ENCODE assay signal across 26 cellular contexts in the genomic region with DNA sequence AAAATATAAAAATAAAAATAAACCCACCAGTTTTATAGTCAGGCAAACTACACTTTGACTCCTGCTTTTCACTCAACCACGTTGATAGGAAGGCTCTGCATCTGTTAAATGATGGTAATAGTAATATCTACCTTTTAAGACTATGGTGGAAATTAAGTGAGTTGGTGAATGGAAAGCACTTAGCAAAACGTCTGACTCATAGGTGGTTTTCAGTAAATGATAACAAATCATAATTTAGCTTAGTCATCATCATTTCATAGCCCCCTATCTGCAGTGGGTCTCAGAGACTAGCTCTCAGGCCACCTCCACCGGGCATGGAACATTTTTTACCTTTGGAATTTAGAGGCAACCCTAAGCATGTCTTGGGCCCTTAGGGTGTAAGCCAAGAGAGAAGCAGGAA.
A peak's percentile ranks its signal among the peaks of the same experiment; 100 is the strongest.
DNase-seq lines count a peak whose midpoint lies in the region; ATAC-seq, FAIRE-seq and TF ChIP-seq lines count a peak whose summit lies in the region.
"Had no signal": no experiment of that assay in that cellular context is flagged by ENCODE, and none has a peak within 500 bp of the region (broad histone marks: within the 10 kb centered on the region; RNA-seq: fewer than 3 reads in every experiment).

No MANE protein-coding gene starts in this region.

- no peaks in the 10 kb centered on the region for H3K9me1 ChIP-seq in endothelial cell of umbilical vein (replicated peaks; ENCODE audit: control insufficient read depth, extremely low read depth, insufficient read depth, low read length)

- H3K4me1 ChIP-seq in SK-N-SH (ENCODE audit: control insufficient read depth in 1 of 2, insufficient read depth in 2 of 2, low read depth in 1 of 2, low read length in 1 of 2) = no peaks in the 10 kb centered on the region
- H3K4me1 ChIP-seq in endothelial cell of umbilical vein (ENCODE audit: control insufficient read depth, extremely low read depth, insufficient read depth, low read length) = peaks cover 17% of the 10 kb centered on the region
- H3K4me1 ChIP-seq: body of pancreas, neural progenitor cell had no signal

- no peak for TF ChIP-seq POLR2A in endothelial cell of umbilical vein (IDR thresholded peaks at IDR 0.05; ENCODE audit: low read depth, low read length)

- H3K9me3 ChIP-seq in SK-N-SH = no peaks in the 10 kb centered on the region
- no peaks in the 10 kb centered on the region for H3K9me3 ChIP-seq in endothelial cell of umbilical vein (replicated peaks; ENCODE audit: control insufficient read depth, insufficient read depth, low read length)
- H3K9me3 ChIP-seq: body of pancreas, mucosa of descending colon had no signal

- no peak for TF ChIP-seq RAD21 in SK-N-SH (IDR thresholded peaks at IDR 0.05; ENCODE audit: low read length)

- ATAC-seq in stimulated activated naive CD8-positive, alpha-beta T cell treated with anti-CD3 and anti-CD28 coated beads, Interleukin-15, Interleukin-2, amounts not matched to agents 100 U/mL and 50 U/mL, for 24 hours = peak; percentile 49
- ATAC-seq in stimulated activated naive CD8-positive, alpha-beta T cell treated with anti-CD3 and anti-CD28 coated beads, Interleukin-15, amount 100 ng/mL, for 72 hours = no peak
- ATAC-seq in stimulated activated effector memory CD8-positive, alpha-beta T cell treated with anti-CD3 and anti-CD28 coated beads, Interleukin-12 subunit alpha, Interleukin-12 subunit beta, amount 100 ng/mL, for 72 hours = peak; percentile 63
- ATAC-seq: body of pancreas, left ventricle myocardium superior, mucosa of descending colon had no signal

- BruUV-seq in endothelial cell of umbilical vein (replicated peaks; lab: Mats Ljungman, UMichigan) = TSS peak; percentile 48

- no peak for TF ChIP-seq CTCF in SK-N-SH (IDR thresholded peaks at IDR 0.05)
- TF ChIP-seq CTCF in endothelial cell of umbilical vein (IDR thresholded peaks at IDR 0.05; ENCODE audit: extremely low read depth in 1 of 2, insufficient read depth in 1 of 2, low read depth in 1 of 2, low read length in 2 of 2) = no peak

- DNase-seq in stimulated activated naive CD8-positive, alpha-beta T cell treated with anti-CD3 and anti-CD28 coated beads, Interleukin-15, Interleukin-2, amounts not matched to agents 100 U/mL and 50 U/mL, for 24 hours = no peak
- no peak for DNase-seq in stimulated activated naive CD8-positive, alpha-beta T cell treated with anti-CD3 and anti-CD28 coated beads, Interleukin-15, amount 100 ng/mL, for 72 hours
- no peak for DNase-seq in SK-N-SH
- DNase-seq in endothelial cell of umbilical vein (ENCODE audit: low read depth, low spot score) = peak; percentile 42
- no peak for DNase-seq in stimulated activated effector memory CD8-positive, alpha-beta T cell treated with anti-CD3 and anti-CD28 coated beads, Interleukin-12 subunit alpha, Interleukin-12 subunit beta, amount 100 ng/mL, for 72 hours (ENCODE audit: low spot score in 2 of 2)
- DNase-seq in SKM-1 treated with dmso at 0.1 percent for 144 hours (lab: John Stamatoyannopoulos, UW; ENCODE audit: unreplicated experiment) = no peak
- DNase-seq in LoVo (ENCODE audit: low spot score) = no peak
- no peak for DNase-seq in inferior parietal cortex (ENCODE audit: extremely low spot score)
- DNase-seq: activated CD4-positive, alpha-beta T cell treated with anti-CD3 and anti-CD28 coated beads for 4 hours; activated CD8-positive, alpha-beta memory T cell treated with anti-CD3 and anti-CD28 coated beads, Interleukin-2, amount 50 U/mL, for 4 hours; activated naive CD4-positive, alpha-beta T cell treated with anti-CD3 and anti-CD28 coated beads, Interleukin-2, amount 10 ng/mL, durations not matched to agents 7 days and 5 days; body of pancreas; CD4-positive, alpha-beta memory T cell; GOT3; left ventricle myocardium superior; mucosa of descending colon; NCI-H526 treated with DMSO at 0.1 percent for 48 hours; RPMI8226; T-helper 9 cell; trophoblast cell had no signal

- peaks cover 9% of the 10 kb centered on the region for H3K4me1 Mint-ChIP-seq in stimulated activated naive CD8-positive, alpha-beta T cell treated with anti-CD3 and anti-CD28 coated beads, Interleukin-15, amount 100 ng/mL, for 72 hours
- H3K4me1 Mint-ChIP-seq in stimulated activated effector memory CD8-positive, alpha-beta T cell treated with anti-CD3 and anti-CD28 coated beads, Interleukin-12 subunit alpha, Interleukin-12 subunit beta, amount 100 ng/mL, for 72 hours = no peaks in the 10 kb centered on the region
- H3K4me1 Mint-ChIP-seq: activated naive CD4-positive, alpha-beta T cell treated with anti-CD3 and anti-CD28 coated beads, Interleukin-2, amount 10 ng/mL, durations not matched to agents 7 days and 5 days; CD4-positive, alpha-beta memory T cell had no signal

- no peak overlapping the region for H3K4me3 Mint-ChIP-seq in stimulated activated naive CD8-positive, alpha-beta T cell treated with anti-CD3 and anti-CD28 coated beads, Interleukin-15, amount 100 ng/mL, for 72 hours
- H3K4me3 Mint-ChIP-seq in stimulated activated effector memory CD8-positive, alpha-beta T cell treated with anti-CD3 and anti-CD28 coated beads, Interleukin-12 subunit alpha, Interleukin-12 subunit beta, amount 100 ng/mL, for 72 hours = no peak overlapping the region
- H3K4me3 Mint-ChIP-seq: activated naive CD4-positive, alpha-beta T cell treated with anti-CD3 and anti-CD28 coated beads, Interleukin-2, amount 10 ng/mL, durations not matched to agents 7 days and 5 days; CD4-positive, alpha-beta memory T cell; neural progenitor cell; stimulated activated naive CD8-positive, alpha-beta T cell treated with anti-CD3 and anti-CD28 coated beads, Interleukin-15, Interleukin-2, amounts not matched to agents 100 ng/mL and 50 ng/mL, for 24 hours had no signal

- H2AFZ ChIP-seq in SK-N-SH (ENCODE audit: low read depth) (no peak overlapping the region), endothelial cell of umbilical vein (ENCODE audit: low read depth, low read length) (no peak overlapping the region)
- H2AFZ ChIP-seq: neural progenitor cell had no signal

- peaks cover 15% of the 10 kb centered on the region for H3K27me3 Mint-ChIP-seq in stimulated activated naive CD8-positive, alpha-beta T cell treated with anti-CD3 and anti-CD28 coated beads, Interleukin-15, amount 100 ng/mL, for 72 hours
- H3K27me3 Mint-ChIP-seq: activated naive CD4-positive, alpha-beta T cell treated with anti-CD3 and anti-CD28 coated beads, Interleukin-2, amount 10 ng/mL, durations not matched to agents 7 days and 5 days; stimulated activated naive CD8-positive, alpha-beta T cell treated with anti-CD3 and anti-CD28 coated beads, Interleukin-15, Interleukin-2, amounts not matched to agents 100 ng/mL and 50 ng/mL, for 24 hours had no signal

- H3K79me2 ChIP-seq in SK-N-SH (ENCODE audit: insufficient read depth) (no peaks in the 10 kb centered on the region), endothelial cell of umbilical vein (ENCODE audit: control insufficient read depth, insufficient read depth, low read length) (no peaks in the 10 kb centered on the region)

- H3K9me2 ChIP-seq in SK-N-SH = no peaks in the 10 kb centered on the region

- no peaks in the 10 kb centered on the region for H3F3A ChIP-seq in SK-N-SH (replicated peaks; ENCODE audit: insufficient read depth)

- no peak for FAIRE-seq in endothelial cell of umbilical vein (lab: Jason Lieb, UNC)
- FAIRE-seq: colon had no signal

- H3K27ac Mint-ChIP-seq in stimulated activated naive CD8-positive, alpha-beta T cell treated with anti-CD3 and anti-CD28 coated beads, Interleukin-15, amount 100 ng/mL, for 72 hours = no peak overlapping the region
- H3K27ac Mint-ChIP-seq in stimulated activated effector memory CD8-positive, alpha-beta T cell treated with anti-CD3 and anti-CD28 coated beads, Interleukin-12 subunit alpha, Interleukin-12 subunit beta, amount 100 ng/mL, for 72 hours = peak overlapping the region; percentile 38
- H3K27ac Mint-ChIP-seq: activated naive CD4-positive, alpha-beta T cell treated with anti-CD3 and anti-CD28 coated beads, Interleukin-2, amount 10 ng/mL, durations not matched to agents 7 days and 5 days; CD4-positive, alpha-beta memory T cell; neural progenitor cell; progenitor cell of endocrine pancreas had no signal

- POLR2A ChIA-PET in SK-N-SH (lab: Yijun Ruan, JAX) (no interaction called here), endothelial cell of umbilical vein (lab: Charles Lee) (interaction anchor here (0.6 kb wide), 1 partner anchor 1203 kb away, joined by 4 read pairs; no protein-coding TSS in a partner anchor)

- H3K27ac ChIP-seq in SK-N-SH (ENCODE audit: low read depth in 2 of 2, low read length in 1 of 2) (no peak overlapping the region), endothelial cell of umbilical vein (ENCODE audit: insufficient read depth, low read depth, low read length) (peak overlapping the region; percentile 67)
- H3K27ac ChIP-seq: body of pancreas, neural progenitor cell, SK-N-MC, skin epidermis had no signal

- CTCF ChIA-PET in SK-N-SH (lab: Yijun Ruan, JAX) = interaction anchor here (0.6 to 2.7 kb wide), 4 partner anchors 11 to 521 kb away, joined by 3 to 15 read pairs (median 6); no protein-coding TSS in a partner anchor
- CTCF ChIA-PET in endothelial cell of umbilical vein (lab: Charles Lee) = interaction anchor here (1.1 to 2.3 kb wide), 3 partner anchors 10 to 493 kb away, joined by 4 to 13 read pairs (median 4); no protein-coding TSS in a partner anchor

- H3K9me3 Mint-ChIP-seq in stimulated activated naive CD8-positive, alpha-beta T cell treated with anti-CD3 and anti-CD28 coated beads, Interleukin-15, amount 100 ng/mL, for 72 hours = no peaks in the 10 kb centered on the region
- H3K9me3 Mint-ChIP-seq in stimulated activated effector memory CD8-positive, alpha-beta T cell treated with anti-CD3 and anti-CD28 coated beads, Interleukin-12 subunit alpha, Interleukin-12 subunit beta, amount 100 ng/mL, for 72 hours = no peaks in the 10 kb centered on the region
- H3K9me3 Mint-ChIP-seq: activated naive CD4-positive, alpha-beta T cell treated with anti-CD3 and anti-CD28 coated beads, Interleukin-2, amount 10 ng/mL, durations not matched to agents 7 days and 5 days; CD4-positive, alpha-beta memory T cell; neural progenitor cell; stimulated activated naive CD8-positive, alpha-beta T cell treated with anti-CD3 and anti-CD28 coated beads, Interleukin-15, Interleukin-2, amounts not matched to agents 100 ng/mL and 50 ng/mL, for 24 hours had no signal

- H3K4me2 ChIP-seq in SK-N-SH (no peak overlapping the region), endothelial cell of umbilical vein (ENCODE audit: insufficient read depth, low read length) (peak overlapping the region; percentile 67)
- H3K4me2 ChIP-seq: neural progenitor cell had no signal

- dilution Hi-C loops in endothelial cell of umbilical vein (cut with MboI; ENCODE audit: extremely low pct_ligation_motif_present, low sequenced_read_pairs) = no loop called here

- H3K36me3 ChIP-seq in SK-N-SH (replicated peaks in 1 of 2; ENCODE audit: control insufficient read depth in 1 of 2, insufficient read depth in 2 of 2, low read length in 1 of 2) = no peaks in the 10 kb centered on the region
- no peaks in the 10 kb centered on the region for H3K36me3 ChIP-seq in endothelial cell of umbilical vein (ENCODE audit: control insufficient read depth in 2 of 2, extremely low read depth in 1 of 2, insufficient read depth in 2 of 2, low read length in 2 of 2)
- H3K36me3 ChIP-seq: neural progenitor cell had no signal

- H3K4me3 ChIP-seq in SK-N-SH (ENCODE audit: low read depth in 2 of 2, low read length in 1 of 2) (no peak overlapping the region), endothelial cell of umbilical vein (replicated peaks in 1 of 3; ENCODE audit: insufficient read depth in 1 of 3, low read depth in 1 of 3, low read length in 3 of 3) (no peak overlapping the region)
- H3K4me3 ChIP-seq: body of pancreas, mucosa of descending colon, neural progenitor cell, SK-N-MC, skin epidermis had no signal

- 24% methylated on average over 3 of the region's 3 CpGs for WGBS in SK-N-SH (ENCODE audit: low lambda C conversion rate)

- intact Hi-C loops in endothelial cell of umbilical vein (cut with micrococcal nuclease) = loop anchor here (2.0 to 10.0 kb wide), 3 partner anchors 235 to 802 kb away; a partner anchor contains a TSS

- H3K27me3 ChIP-seq in SK-N-SH (ENCODE audit: insufficient read depth) (no peaks in the 10 kb centered on the region), endothelial cell of umbilical vein (ENCODE audit: control insufficient read depth in 2 of 2, insufficient read depth in 2 of 2, low read length in 2 of 2) (no peaks in the 10 kb centered on the region)
- H3K27me3 ChIP-seq: body of pancreas, neural progenitor cell had no signal

- no peak for TF ChIP-seq EP300 in SK-N-SH (IDR thresholded peaks at IDR 0.05; ENCODE audit: borderline replicate concordance in 1 of 2, low read depth in 1 of 2, low read length in 1 of 2)

- H4K20me1 ChIP-seq in SK-N-SH (ENCODE audit: insufficient read depth) (no peaks in the 10 kb centered on the region), endothelial cell of umbilical vein (replicated peaks; ENCODE audit: control insufficient read depth, extremely low read depth, insufficient read depth, low read length) (no peaks in the 10 kb centered on the region)

- H3K36me3 Mint-ChIP-seq in stimulated activated effector memory CD8-positive, alpha-beta T cell treated with anti-CD3 and anti-CD28 coated beads, Interleukin-12 subunit alpha, Interleukin-12 subunit beta, amount 100 ng/mL, for 72 hours = no peaks in the 10 kb centered on the region
- H3K36me3 Mint-ChIP-seq: activated naive CD4-positive, alpha-beta T cell treated with anti-CD3 and anti-CD28 coated beads, Interleukin-2, amount 10 ng/mL, durations not matched to agents 7 days and 5 days; CD4-positive, alpha-beta memory T cell; neural progenitor cell had no signal

- H3K9ac ChIP-seq in SK-N-SH (no peak overlapping the region), endothelial cell of umbilical vein (replicated peaks; ENCODE audit: extremely low read depth, insufficient read depth, low read length) (no peak overlapping the region)
- H3K9ac ChIP-seq: neural progenitor cell had no signal
